ENCODE assay signal across 10 cellular contexts in genomic region chr1:47415728-47416318, GRCh38. TPM values are rescaled to one million over a fixed set of nuclear protein-coding genes. Genes with fewer than 3 reads are reported as not detected.
A peak's percentile ranks its signal among the peaks of the same experiment; 100 is the strongest.
DNase-seq lines count a peak whose midpoint lies in the region; ATAC-seq, FAIRE-seq and TF ChIP-seq lines count a peak whose summit lies in the region.
"Had no signal": no experiment of that assay in that cellular context is flagged by ENCODE, and none has a peak within 500 bp of the region (broad histone marks: within the 10 kb centered on the region; RNA-seq: fewer than 3 reads in every experiment).

Gene FOXE3, plus strand, starts transcription at chr1:47416285. Its CDS starts 31 bp downstream, at chr1:47416316.

- H3K27ac ChIP-seq in HUES64 (ENCODE audit: low read depth, low read length) (no peak within 1 kb of the TSS), H1 (ENCODE audit: low read depth, low read length) (no peak within 1 kb of the TSS)

- no peaks in the 10 kb centered on the region for H3K9me3 Mint-ChIP-seq in nephron

- H4K5ac ChIP-seq in H1 (ENCODE audit: insufficient read length, low read depth, low read length), result no peak within 1 kb of the TSS

- peak within 1 kb of the TSS; percentile 69 for H4K8ac ChIP-seq in H1 (ENCODE audit: extremely low read depth, insufficient read depth, low read length)

- TF ChIP-seq CTCF in BJ (IDR thresholded peaks at IDR 0.05; ENCODE audit: insufficient read depth, low read depth, low read length), result no peak
- TF ChIP-seq CTCF in H1 (IDR thresholded peaks at IDR 0.05; ENCODE audit: control extremely low read depth in 1 of 3, insufficient read depth in 1 of 3, low read depth in 1 of 3, low read length in 3 of 3), result no peak
- no peak for TF ChIP-seq CTCF in nephron (IDR thresholded peaks at IDR 0.05; ENCODE audit: unreplicated experiment in 3 of 3)

- DNase-seq in BJ (ENCODE audit: low read depth), result no peak
- peak in 1 of 2 experiments; percentile 58 for DNase-seq in H1 (ENCODE audit: low read depth in 1 of 2, low spot score in 2 of 2)
- DNase-seq in OCI-M2 (lab: John Stamatoyannopoulos, UW; ENCODE audit: unreplicated experiment), result no peak
- DNase-seq in medulla oblongata (ENCODE audit: extremely low spot score), result no peak
- DNase-seq in activated CD8-positive, alpha-beta memory T cell treated with anti-CD3 and anti-CD28 coated beads for 24 hours, result no peak
- DNase-seq: activated effector memory CD4-positive, alpha-beta T cell treated with anti-CD3 and anti-CD28 coated beads, Interleukin-2, amount 50 U/mL, for 16 hours had no signal

- peak within 1 kb of the TSS; percentile 76 to 81 (median 76) for H3K4me3 Mint-ChIP-seq in nephron

- no peak within 1 kb of the TSS for H3K27ac Mint-ChIP-seq in nephron

- peak within 1 kb of the TSS; percentile 60 to 84 for H3K4me2 ChIP-seq in H1 (ENCODE audit: insufficient read depth in 1 of 2, low read depth in 2 of 2, low read length in 2 of 2)

- no peak for TF ChIP-seq POLR2A in H1 (IDR thresholded peaks at IDR 0.05; ENCODE audit: control extremely low read depth in 1 of 2, low read depth in 2 of 2, low read length in 2 of 2)

- H2BK20ac ChIP-seq in H1 (ENCODE audit: low read length), result no peak within 1 kb of the TSS

- no peak within 1 kb of the TSS for H3K23ac ChIP-seq in H1 (ENCODE audit: insufficient read length)

- no peak within 1 kb of the TSS for H2AK5ac ChIP-seq in H1 (ENCODE audit: low read depth, low read length)

- 0 out of 2 replicates have a peak, but pooled peaks cover 1% of the 10 kb centered on the region for H3K27me3 ChIP-seq in BJ (ENCODE audit: control insufficient read depth, insufficient read depth, low read length)
- peaks cover 92% of the 10 kb centered on the region for H3K27me3 ChIP-seq in HUES64 (ENCODE audit: insufficient read depth, low read length)
- H3K27me3 ChIP-seq in H1 (replicated peaks in 1 of 4; ENCODE audit: control insufficient read depth in 3 of 4, extremely low read depth in 1 of 4, insufficient read depth in 3 of 4, low read length in 3 of 4), result peaks cover 43 to 75% (median 68%) of the 10 kb centered on the region in 4 experiments

- H3K4me1 Mint-ChIP-seq in nephron, result peaks cover 5% of the 10 kb centered on the region

- H3K36me3 ChIP-seq in BJ (ENCODE audit: control insufficient read depth, insufficient read depth, low read length) (no peaks in the 10 kb centered on the region), HUES64 (ENCODE audit: insufficient read depth, low read length) (no peaks in the 10 kb centered on the region), H1 (ENCODE audit: control insufficient read depth in 2 of 4, insufficient read depth in 4 of 4, low read length in 3 of 4) (peaks cover 0 to 8% (median 0%) of the 10 kb centered on the region in 4 experiments; a peak in 1 of 8 replicates)

- peak within 1 kb of the TSS; percentile 60; the same call in 1 of the 2 replicates for H2BK12ac ChIP-seq in H1 (ENCODE audit: low read depth, low read length)

- POLR2A ChIA-PET in BJ (lab: Charles Lee), result no interaction called here
- POLR2A ChIA-PET in H1 (lab: Charles Lee; ENCODE audit: partially characterized antibody), result interaction anchor here (0.7 kb wide), 1 partner anchor 21 kb away, joined by 3 read pairs; no protein-coding TSS in a partner anchor

- H3K4me1 ChIP-seq in HUES64 (ENCODE audit: insufficient read depth, low read length) (no peaks in the 10 kb centered on the region), H1 (replicated peaks in 1 of 4; ENCODE audit: control insufficient read depth in 3 of 4, insufficient read depth in 4 of 4, low read length in 3 of 4) (no peaks in the 10 kb centered on the region; a peak in 1 of 7 replicates)

- no peaks in the 10 kb centered on the region for H3K79me2 ChIP-seq in H1 (ENCODE audit: control insufficient read depth in 1 of 2, insufficient read depth in 2 of 2, low read length in 2 of 2)

- no peaks in the 10 kb centered on the region for H3K9me3 ChIP-seq in HUES64 (ENCODE audit: insufficient read depth, low read depth, low read length)
- H3K9me3 ChIP-seq in H1 (ENCODE audit: insufficient read depth in 2 of 2, low read depth in 1 of 2, low read length in 1 of 2), result no peaks in the 10 kb centered on the region

- no peak within 1 kb of the TSS for H3K14ac ChIP-seq in H1 (ENCODE audit: insufficient read length)

- H2BK15ac ChIP-seq in H1 (ENCODE audit: low read length), result no peak within 1 kb of the TSS

- H4K20me1 ChIP-seq in H1 (replicated peaks in 1 of 2; ENCODE audit: control insufficient read depth in 1 of 2, insufficient read depth in 2 of 2, low read length in 2 of 2), result peaks cover 4% of the 10 kb centered on the region in 2 experiments

- H3K36me3 Mint-ChIP-seq in nephron (ENCODE audit: low read depth), result peaks cover 5% of the 10 kb centered on the region

- H4K91ac ChIP-seq in H1 (replicated peaks; ENCODE audit: insufficient read length, low read length), result peak within 1 kb of the TSS; percentile 57

- H3K18ac ChIP-seq in H1 (ENCODE audit: extremely low read depth, low read length), result peak within 1 kb of the TSS; percentile 78

- H2BK5ac ChIP-seq in H1 (ENCODE audit: low read depth, low read length), result no peak within 1 kb of the TSS

- H3K4me3 ChIP-seq in BJ (ENCODE audit: low read depth, low read length), result peak within 1 kb of the TSS; percentile 40
- H3K4me3 ChIP-seq in HUES64 (ENCODE audit: low read length), result peak within 1 kb of the TSS; percentile 48
- peak within 1 kb of the TSS; percentile 29 to 58 (median 31); a peak in 7 of 8 replicates for H3K4me3 ChIP-seq in H1 (ENCODE audit: extremely low read depth in 1 of 4, insufficient read depth in 2 of 4, low read depth in 3 of 4, low read length in 4 of 4)

- H3K79me1 ChIP-seq in H1 (ENCODE audit: low read depth, low read length), result no peaks in the 10 kb centered on the region

- ATAC-seq in HG03196 (IDR thresholded peaks at IDR 0.05; ENCODE audit: unreplicated experiment), result no peak

- H2AFZ ChIP-seq in H1 (ENCODE audit: low read length), result peak within 1 kb of the TSS; percentile 87; the same call in 1 of the 2 replicates

- TF ChIP-seq RAD21 in H1 (IDR thresholded peaks at IDR 0.05 in 1 of 2, conservative IDR thresholded peaks at IDR 0.05 in 1 of 2; ENCODE audit: low read depth in 2 of 2, low read length in 2 of 2), result no peak

- no peak for TF ChIP-seq EP300 in H1 (IDR thresholded peaks at IDR 0.05; ENCODE audit: borderline replicate concordance in 1 of 2, low read depth in 2 of 2, low read length in 2 of 2)

- no peak within 1 kb of the TSS for H3K4ac ChIP-seq in H1 (replicated peaks; ENCODE audit: insufficient read length, low read depth, low read length)

- no peak for FAIRE-seq in H1 (lab: Jason Lieb, UNC)

- 18% methylated on average over 21 of the region's 21 CpGs for WGBS in HUES64
- 36% methylated on average over 3 of the region's 21 CpGs; no CpG with 5 or more reads in 1 of the 2 experiments for WGBS in H1 (ENCODE audit: extremely low coverage in 1 of 2, insufficient coverage in 1 of 2, insufficient read length in 1 of 2, insufficient replicate concordance in 2 of 2, low coverage in 1 of 2, low lambda C conversion rate in 2 of 2, missing lambda C conversion rate in 1 of 2), 2 experiments

- H3K56ac ChIP-seq in H1 (replicated peaks; ENCODE audit: insufficient read length, low read depth, low read length), result no peak within 1 kb of the TSS

- H3K27me3 Mint-ChIP-seq in nephron (ENCODE audit: low read depth), result peaks cover 75% of the 10 kb centered on the region

- CTCF ChIA-PET in BJ (lab: Yijun Ruan, JAX) (interaction anchor here (0.8 to 1.7 kb wide), 4 partner anchors 9 to 303 kb away, joined by 3 to 15 read pairs (median 6); no protein-coding TSS in a partner anchor), H1 (lab: Charles Lee; ENCODE audit: partially characterized antibody) (interaction anchor here (1.6 to 4.0 kb wide), 6 partner anchors 8 to 102 kb away, joined by 3 to 31 read pairs (median 10); partner anchors contain the start of genes FOXD2 and STIL)

- H3K9ac ChIP-seq in HUES64 (ENCODE audit: low read depth, low read length), result no peak within 1 kb of the TSS
- peak within 1 kb of the TSS in 1 of 4 experiments; percentile 24; a peak in 1 of 7 replicates for H3K9ac ChIP-seq in H1 (replicated peaks in 1 of 4; ENCODE audit: extremely low read depth in 1 of 4, low read depth in 3 of 4, low read length in 3 of 4)

- H3K23me2 ChIP-seq in H1 (ENCODE audit: low read depth, low read length), result peaks cover 7% of the 10 kb centered on the region; the same call in 1 of the 2 replicates

- no peak within 1 kb of the TSS for H2BK120ac ChIP-seq in H1 (replicated peaks; ENCODE audit: low read depth, low read length)

TF ChIP-seq in H1, 55 proteins besides CTCF, POLR2A, EP300 and RAD21:
- no peak for TF ChIP-seq RXRA (IDR thresholded peaks at IDR 0.05; ENCODE audit: insufficient read depth, low read depth, low read length)
- TF ChIP-seq SUZ12 (IDR thresholded peaks at IDR 0.05; ENCODE audit: low read length), result no peak; the same call in 1 of the 2 replicates
- TF ChIP-seq CBX5 (IDR thresholded peaks at IDR 0.05; ENCODE audit: low read depth, low read length), result no peak
- TF ChIP-seq PHF8 (conservative IDR thresholded peaks at IDR 0.05; ENCODE audit: low read depth, low read length), result no peak
- no peak for TF ChIP-seq EZH2 (IDR thresholded peaks at IDR 0.05; ENCODE audit: low read depth, low read length, severe bottlenecking)
- TF ChIP-seq POU5F1 (IDR thresholded peaks at IDR 0.05; ENCODE audit: low read depth, low read length), result no peak

RNA-seq across cellular contexts. Expression of gene FOXE3, which starts in this region (rescaled TPM):
- polyA plus RNA-seq in BJ (2011; rRNA removed) (0.04 TPM in 1 of 2 replicates, not detected in the other), H1 (2011; rRNA removed) (0.18 and 0.22 TPM in 2 replicates)
- polyA minus RNA-seq in BJ (2011; rRNA and poly(A)+ RNA removed), result not detected in 2 replicates
- 0.25 TPM for polyA plus RNA-seq in HUES64 (2013, experiment 1 of 2)
- polyA plus RNA-seq in HUES64 (2013, experiment 2 of 2), result 0.38 TPM
- total RNA-seq in H1 (2021; fragmentation: NEBNext Ultra II Directional; extraction: Animal tissue kit (Norgen Biotek cat#: 25700)), result 0.27 TPM in 1 of 2 replicates, not detected in the other
- 0.04 TPM for polyA plus RNA-seq in H1 (2011; cell fraction: cytosol; rRNA removed)
- 0.10 TPM for polyA plus RNA-seq in H1 (2011; cell fraction: nucleus; rRNA removed)
- 0.25 to 0.52 TPM (median 0.38 TPM) in 4 replicates for polyA plus RNA-seq in H1 (2012, experiment 1 of 2)
- polyA plus RNA-seq in H1 (2012, experiment 2 of 2), result 0.26 TPM
- 0.10 TPM for polyA plus RNA-seq in H1 (2013, experiment 1 of 2)
- 0.17 TPM for polyA plus RNA-seq in H1 (2013, experiment 2 of 2)
- polyA minus RNA-seq in H1 (2011; rRNA and poly(A)+ RNA removed), result 0.17 TPM in 1 of 2 replicates, not detected in the other
- not detected for polyA minus RNA-seq in H1 (2011; cell fraction: cytosol; rRNA and poly(A)+ RNA removed)
- polyA minus RNA-seq in H1 (2011; cell fraction: nucleus; rRNA and poly(A)+ RNA removed), result not detected
- total RNA-seq: SK-MEL-5 had no signal
